18 cellular contexts compared by ENCODE assay signal in the genomic region with DNA sequence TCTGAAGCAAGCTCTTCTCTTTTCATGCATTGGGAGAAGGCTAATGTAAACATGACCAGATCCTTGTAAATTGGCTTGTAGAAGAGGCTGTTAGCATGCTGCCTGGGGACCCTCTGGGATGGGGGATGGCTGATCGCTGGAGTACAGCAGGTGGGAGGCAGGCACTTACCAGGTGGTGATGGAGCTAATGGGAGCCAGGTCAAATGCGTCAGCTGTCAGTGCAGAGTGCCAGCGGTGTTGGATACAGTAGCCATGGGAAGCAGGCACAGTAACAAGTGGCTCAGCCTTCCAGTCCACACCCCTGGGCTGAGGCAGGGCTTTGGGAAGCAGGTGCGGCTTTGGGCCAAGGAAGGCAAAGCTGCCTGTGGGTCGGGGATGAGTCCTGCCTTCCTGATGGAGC.
DNase-seq lines count a peak whose midpoint lies in the region; ATAC-seq and TF ChIP-seq lines count a peak whose summit lies in the region.
"Had no signal": no experiment of that assay in that cellular context is flagged by ENCODE, and none has a peak within 500 bp of the region (broad histone marks: within the 10 kb centered on the region; RNA-seq: fewer than 3 reads in every experiment).

No MANE protein-coding gene starts in this region.

- H3K4me1 Mint-ChIP-seq in nephron (peaks cover 9% of the 10 kb centered on the region), mesothelial cell of epicardium (no peaks in the 10 kb centered on the region)
- H3K4me1 Mint-ChIP-seq in stimulated activated naive CD8-positive, alpha-beta T cell treated with anti-CD3 and anti-CD28 coated beads, Interleukin-15, amount 100 ng/mL, for 72 hours = no peaks in the 10 kb centered on the region
- H3K4me1 Mint-ChIP-seq: CD4-positive, CD25-positive, alpha-beta regulatory T cell; T-helper 17 cell had no signal

- TF ChIP-seq CTCF in nephron (IDR thresholded peaks at IDR 0.05; ENCODE audit: unreplicated experiment in 3 of 3) (no peak), mesothelial cell of epicardium (IDR thresholded peaks at IDR 0.05; ENCODE audit: unreplicated experiment) (no peak)

- peaks cover 64% of the 10 kb centered on the region for H3K27me3 Mint-ChIP-seq in nephron (ENCODE audit: low read depth)
- no peaks in the 10 kb centered on the region for H3K27me3 Mint-ChIP-seq in stimulated activated naive CD8-positive, alpha-beta T cell treated with anti-CD3 and anti-CD28 coated beads, Interleukin-15, amount 100 ng/mL, for 72 hours
- peaks cover 16% of the 10 kb centered on the region for H3K27me3 Mint-ChIP-seq in mesothelial cell of epicardium (ENCODE audit: low read depth)
- H3K27me3 Mint-ChIP-seq: CD4-positive, CD25-positive, alpha-beta regulatory T cell; dendritic cell treated with granulocyte-macrophage colony-stimulating factor and Interleukin-4, amounts not matched to agents 40 ng/mL and 50 ng/mL, for 4 days had no signal

- ATAC-seq in stimulated activated naive CD8-positive, alpha-beta T cell treated with anti-CD3 and anti-CD28 coated beads, Interleukin-15, amount 100 ng/mL, for 72 hours = no peak
- no peak for ATAC-seq in GM21367 (IDR thresholded peaks at IDR 0.05; ENCODE audit: unreplicated experiment)
- ATAC-seq: heart left ventricle, T-helper 17 cell had no signal

- DNase-seq in NCI-H1105 (lab: John Stamatoyannopoulos, UW) (peak; percentile 95), NCI-H187 treated with DMSO at 0.1 percent for 48 hours (lab: John Stamatoyannopoulos, UW) (peak; percentile 59), NCI-H510A treated with DMSO at 0.1 percent for 48 hours (lab: John Stamatoyannopoulos, UW) (peak; percentile 97), mesothelial cell of epicardium (ENCODE audit: low spot score in 2 of 2, unreplicated experiment in 2 of 2) (no peak)
- no peak for DNase-seq in stimulated activated naive CD8-positive, alpha-beta T cell treated with anti-CD3 and anti-CD28 coated beads, Interleukin-15, amount 100 ng/mL, for 72 hours
- DNase-seq in stimulated activated CD8-positive, alpha-beta memory T cell treated with anti-CD3 and anti-CD28 coated beads, Interleukin-4, amount 100 ng/mL, for 48 hours = no peak
- DNase-seq: activated CD4-positive, alpha-beta T cell treated with anti-CD3 and anti-CD28 coated beads, Interleukin-2, amount 50 U/mL, for 4 hours; CD4-positive, CD25-positive, alpha-beta regulatory T cell; DND-41; heart left ventricle; KG1; left ventricle myocardium inferior; stimulated activated CD4-positive, alpha-beta T cell treated with anti-CD3 and anti-CD28 coated beads, Interleukin-4, amount 100 ng/mL, for 1 hour; T-helper 17 cell; upper lobe of right lung had no signal

- peak overlapping the region; percentile 45 to 97 (median 87) for H3K27ac Mint-ChIP-seq in nephron
- H3K27ac Mint-ChIP-seq in stimulated activated naive CD8-positive, alpha-beta T cell treated with anti-CD3 and anti-CD28 coated beads, Interleukin-15, amount 100 ng/mL, for 72 hours = no peak overlapping the region
- H3K27ac Mint-ChIP-seq in mesothelial cell of epicardium = no peak overlapping the region
- H3K27ac Mint-ChIP-seq: CD4-positive, CD25-positive, alpha-beta regulatory T cell; dendritic cell treated with granulocyte-macrophage colony-stimulating factor and Interleukin-4, amounts not matched to agents 40 ng/mL and 50 ng/mL, for 4 days; T-helper 17 cell had no signal

- no peaks in the 10 kb centered on the region for H3K9me3 Mint-ChIP-seq in nephron
- peaks cover 4 to 7% of the 10 kb centered on the region in 2 donors for H3K9me3 Mint-ChIP-seq in stimulated activated naive CD8-positive, alpha-beta T cell treated with anti-CD3 and anti-CD28 coated beads, Interleukin-15, amount 100 ng/mL, for 72 hours
- H3K9me3 Mint-ChIP-seq in mesothelial cell of epicardium = no peaks in the 10 kb centered on the region
- H3K9me3 Mint-ChIP-seq: dendritic cell treated with granulocyte-macrophage colony-stimulating factor and Interleukin-4, amounts not matched to agents 40 ng/mL and 50 ng/mL, for 4 days had no signal

- H3K36me3 Mint-ChIP-seq in nephron (ENCODE audit: low read depth) = no peaks in the 10 kb centered on the region
- no peaks in the 10 kb centered on the region for H3K36me3 Mint-ChIP-seq in mesothelial cell of epicardium
- H3K36me3 Mint-ChIP-seq: CD4-positive, CD25-positive, alpha-beta regulatory T cell had no signal

- H3K4me3 Mint-ChIP-seq in nephron = peak overlapping the region in 1 of 3 experiments; percentile 24
- H3K4me3 Mint-ChIP-seq in stimulated activated naive CD8-positive, alpha-beta T cell treated with anti-CD3 and anti-CD28 coated beads, Interleukin-15, amount 100 ng/mL, for 72 hours = no peak overlapping the region
- no peak overlapping the region for H3K4me3 Mint-ChIP-seq in mesothelial cell of epicardium
- H3K4me3 Mint-ChIP-seq: CD4-positive, CD25-positive, alpha-beta regulatory T cell; dendritic cell treated with granulocyte-macrophage colony-stimulating factor and Interleukin-4, amounts not matched to agents 40 ng/mL and 50 ng/mL, for 4 days; T-helper 17 cell had no signal

Comparison
In these comparisons a context has a peak if more than half of its experiments do, and no peak if none do; other contexts are left out.
1. DNase-seq: peak in NCI-H1105 (single experiment), NCI-H187 treated with DMSO at 0.1 percent for 48 hours (single experiment) and NCI-H510A treated with DMSO at 0.1 percent for 48 hours (single experiment); none in stimulated activated naive CD8-positive, alpha-beta T cell treated with anti-CD3 and anti-CD28 coated beads, Interleukin-15, amount 100 ng/mL, for 72 hours (0 of 2), mesothelial cell of epicardium (0 of 2) and stimulated activated CD8-positive, alpha-beta memory T cell treated with anti-CD3 and anti-CD28 coated beads, Interleukin-4, amount 100 ng/mL, for 48 hours (single experiment).
2. H3K27ac Mint-ChIP-seq: peak in nephron (3 of 3); none in stimulated activated naive CD8-positive, alpha-beta T cell treated with anti-CD3 and anti-CD28 coated beads, Interleukin-15, amount 100 ng/mL, for 72 hours (0 of 2) and mesothelial cell of epicardium (single experiment).